In the genomic region with DNA sequence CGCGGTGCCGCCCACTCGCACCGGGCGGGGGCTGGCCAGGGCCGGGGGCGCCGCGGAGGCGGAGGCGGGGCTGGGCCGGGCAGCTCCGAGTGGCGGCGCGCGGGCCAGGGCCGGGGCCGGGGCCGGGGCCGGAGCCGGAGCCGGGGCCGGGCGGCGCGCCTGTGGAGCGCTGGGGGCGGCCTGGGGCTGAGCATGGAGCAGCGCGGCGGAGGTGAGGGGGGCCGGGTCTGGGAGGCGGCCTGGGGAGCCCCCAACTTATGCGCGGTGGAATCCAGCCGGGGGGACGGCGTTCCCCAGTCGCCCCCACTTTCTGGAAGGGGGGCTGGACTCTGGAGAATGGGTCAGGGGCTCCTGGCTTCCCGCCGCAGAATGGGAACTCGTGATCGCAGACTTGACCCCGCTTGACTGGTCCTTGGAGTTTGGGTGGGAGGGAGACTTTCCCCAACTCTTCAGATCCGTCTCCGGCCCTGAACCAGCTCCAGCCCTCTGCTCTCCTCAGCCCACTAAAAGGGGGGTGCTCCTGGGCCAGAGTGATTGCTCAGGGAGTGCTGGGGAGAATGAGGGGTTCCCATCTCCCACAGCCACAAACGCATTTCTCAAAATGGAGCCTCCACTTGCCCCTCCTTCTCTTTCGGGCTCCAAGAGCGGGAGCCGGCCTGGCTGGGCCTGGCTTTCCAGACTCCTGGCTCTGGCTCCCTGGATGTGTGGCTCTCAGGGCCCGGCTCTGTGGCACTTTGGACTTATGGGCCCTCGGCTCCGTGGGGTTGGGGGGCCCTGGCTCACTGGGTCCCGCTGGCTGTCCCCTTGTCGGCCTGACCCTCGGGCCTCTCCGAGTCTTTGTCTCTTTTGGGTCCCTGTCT, we compare ENCODE assay signal across 8 cellular contexts. TPM values are rescaled to one million over a fixed set of nuclear protein-coding genes. Genes with fewer than 3 reads are reported as not detected.
DNase-seq lines count a peak whose midpoint lies in the region; ATAC-seq, FAIRE-seq and TF ChIP-seq lines count a peak whose summit lies in the region.

LZTS2 (plus strand) TSS at position 67 of the 860 bp plus-strand sequence. CDS start 2,731 bp downstream, outside the sequence.

- DNase-seq in AG10803 (ENCODE audit: low read depth), result no peak
- no peak for DNase-seq in HEK293T (ENCODE audit: extremely low spot score)
- DNase-seq in activated naive CD4-positive, alpha-beta T cell treated with anti-CD3 and anti-CD28 coated beads, Interleukin-2, amount 50 U/mL, for 72 hours (ENCODE audit: low spot score in 2 of 2), result no peak
- peak in 1 of 2 donors; percentile 55 for DNase-seq in cardiac muscle cell (ENCODE audit: low read depth in 1 of 2, low spot score in 1 of 2)
- DNase-seq in pancreas, result peak in 3 of 6 donors; percentile 33 to 81 (median 67)
- DNase-seq in GM12892 (ENCODE audit: insufficient read length), result no peak

- intact Hi-C loops in pancreas (cut with DNase I), result no loop called here

- 4% methylated on average over 53 to 59 of the region's 59 CpGs for WGBS in pancreas, 2 donors

- CTCF ChIA-PET in HEK293T (lab: Yijun Ruan, JAX), result interaction anchor here (0.7 to 2.8 kb wide), 3 partner anchors 11 to 14 kb away, joined by 4 to 12 read pairs (median 5); partner anchors contain the start of gene MRPL43

- H3K27ac Mint-ChIP-seq in activated naive CD4-positive, alpha-beta T cell treated with anti-CD3 and anti-CD28 coated beads, Interleukin-2, amount 50 U/mL, for 72 hours, result peak within 1 kb of the TSS; percentile 59 to 80

- H3K36me3 Mint-ChIP-seq in activated naive CD4-positive, alpha-beta T cell treated with anti-CD3 and anti-CD28 coated beads, Interleukin-2, amount 50 U/mL, for 72 hours, result no peaks in the 10 kb centered on the region

- no peak for FAIRE-seq in pancreas (lab: Jason Lieb, UNC)
- FAIRE-seq in GM12892 (lab: Jason Lieb, UNC), result no peak

- H3K27ac ChIP-seq in cardiac muscle cell, result peak within 1 kb of the TSS; percentile 99
- H3K27ac ChIP-seq in pancreas, result peak within 1 kb of the TSS; percentile 95 to 99 (median 98)

- H3K4me1 ChIP-seq in cardiac muscle cell (ENCODE audit: low read depth), result peaks cover 14% of the 10 kb centered on the region
- H3K4me1 ChIP-seq in pancreas, result peaks cover 0 to 20% (median 8%) of the 10 kb centered on the region in 3 donors

- H3K4me3 ChIP-seq in AG10803 (ENCODE audit: low read length), result peak within 1 kb of the TSS; percentile 88
- H3K4me3 ChIP-seq in cardiac muscle cell, result peak within 1 kb of the TSS; percentile 73
- peak within 1 kb of the TSS; percentile 47 to 91 (median 84) for H3K4me3 ChIP-seq in pancreas

- TF ChIP-seq POLR2A in GM12892 (IDR thresholded peaks at IDR 0.05; ENCODE audit: low read depth, low read length), result no peak

- no peak for ATAC-seq in activated naive CD4-positive, alpha-beta T cell treated with anti-CD3 and anti-CD28 coated beads, Interleukin-2, amount 50 U/mL, for 72 hours
- peak in 2 of 4 donors; percentile 41 to 51 for ATAC-seq in pancreas
- ATAC-seq in GM19328 (IDR thresholded peaks at IDR 0.05; ENCODE audit: unreplicated experiment), result no peak
- no peak for ATAC-seq in HG02571 (IDR thresholded peaks at IDR 0.05; ENCODE audit: unreplicated experiment)

- no peaks in the 10 kb centered on the region for H3K9me3 Mint-ChIP-seq in activated naive CD4-positive, alpha-beta T cell treated with anti-CD3 and anti-CD28 coated beads, Interleukin-2, amount 50 U/mL, for 72 hours

- POLR2A ChIA-PET in HEK293T (lab: Yijun Ruan, JAX), result interaction anchor here (0.7 to 3.7 kb wide), 5 partner anchors 11 to 43 kb away, joined by 4 to 27 read pairs (median 5); no protein-coding TSS in a partner anchor

- H3K9me3 ChIP-seq in cardiac muscle cell (ENCODE audit: low read depth), result no peaks in the 10 kb centered on the region
- H3K9me3 ChIP-seq in pancreas, result no peaks in the 10 kb centered on the region

- H3K27me3 ChIP-seq in cardiac muscle cell (no peaks in the 10 kb centered on the region), pancreas (no peaks in the 10 kb centered on the region)

- TF ChIP-seq CTCF in AG10803 (conservative IDR thresholded peaks at IDR 0.05; ENCODE audit: low read length), result no peak
- TF ChIP-seq CTCF in cardiac muscle cell (IDR thresholded peaks at IDR 0.05; ENCODE audit: low read depth, low read length), result no peak
- no peak for TF ChIP-seq CTCF in pancreas (IDR thresholded peaks at IDR 0.05)

- H3K36me3 ChIP-seq in cardiac muscle cell (peaks cover 20% of the 10 kb centered on the region), pancreas (peaks cover 0 to 7% (median 5%) of the 10 kb centered on the region in 3 donors)

TF ChIP-seq in HEK293T, 16 proteins besides CTCF, POLR2A, EP300 and RAD21:
- no peak for TF ChIP-seq ARNT (IDR thresholded peaks at IDR 0.05)
- TF ChIP-seq ELF4 (IDR thresholded peaks at IDR 0.05), result no peak
- TF ChIP-seq FOXM1 (IDR thresholded peaks at IDR 0.05; ENCODE audit: borderline replicate concordance), result 0 out of 2 replicates have a peak, but pooled peaks have one; percentile 39

RNA-seq across cellular contexts. Expression of gene LZTS2, which starts in this region (rescaled TPM):
- total RNA-seq in activated naive CD4-positive, alpha-beta T cell treated with anti-CD3 and anti-CD28 coated beads, Interleukin-2, amount 50 U/mL, for 72 hours, result 10 to 100 TPM in 1 of 2 donors, 1 to 10 TPM in 1; 6.8 to 19.2 TPM
- total RNA-seq in cardiac muscle cell, result 156 and 168 TPM in 2 replicates
- polyA plus RNA-seq in cardiac muscle cell, result 128 and 129 TPM in 2 replicates
- 10 to 100 TPM; 10.5 to 26.5 (median 14.4) TPM for total RNA-seq in pancreas
- 10 to 100 TPM; 41.1 to 52.2 TPM for polyA plus RNA-seq in pancreas
- polyA plus RNA-seq in GM12892 (2012; ENCODE audit: missing spikeins), result 4.3 TPM
